8 cellular contexts compared by ENCODE assay signal in the genomic region with DNA sequence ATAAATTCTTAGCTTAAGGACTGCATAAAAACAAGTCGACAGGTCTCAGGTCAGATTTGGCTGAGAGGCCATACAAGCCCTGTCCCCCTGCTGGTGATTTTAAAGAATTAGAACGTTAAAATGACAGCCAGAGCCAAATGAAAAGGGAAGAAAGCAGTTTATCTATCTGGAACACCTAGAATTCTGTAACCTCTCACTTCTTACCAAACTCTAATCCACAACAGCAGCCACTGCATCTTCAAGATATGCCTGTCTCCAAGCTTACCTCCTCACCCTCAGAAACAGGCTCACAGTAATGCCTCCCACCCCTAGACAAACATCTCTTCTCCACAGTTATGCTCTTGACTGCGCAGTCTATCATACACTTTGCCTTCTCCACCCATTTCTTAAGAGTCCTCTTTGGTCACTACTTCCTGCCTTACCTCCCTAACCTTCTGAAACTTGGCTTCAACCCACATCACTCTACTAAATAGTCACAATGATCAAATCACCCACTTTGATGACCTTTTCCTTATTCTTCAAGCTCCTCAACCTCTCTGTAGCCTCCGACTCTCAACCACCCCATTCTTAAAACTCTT. TPM values are rescaled to one million over a fixed set of nuclear protein-coding genes. Genes with fewer than 3 reads are reported as not detected.
DNase-seq lines count a peak whose midpoint lies in the region; ATAC-seq and TF ChIP-seq lines count a peak whose summit lies in the region.

No MANE protein-coding gene starts in this region.

- no peak for TF ChIP-seq POLR2A in suprapubic skin (IDR thresholded peaks at IDR 0.05)

- H3K4me1 Mint-ChIP-seq in CD8-positive, alpha-beta memory T cell = peaks cover 48 to 76% (median 66%) of the 10 kb centered on the region in 3 donors

- CTCF ChIA-PET in CD8-positive, alpha-beta memory T cell (lab: Charles Lee) = interaction anchor here (0.7 to 2.3 kb wide), 5 partner anchors 9 to 34 kb away, joined by 3 to 12 read pairs (median 4); partner anchors contain the start of gene ANKFY1

- H3K36me3 Mint-ChIP-seq in CD8-positive, alpha-beta memory T cell = peaks cover 0 to 25% (median 1%) of the 10 kb centered on the region in 3 donors

- no peak overlapping the region for H3K4me3 ChIP-seq in CD8-positive, alpha-beta memory T cell (ENCODE audit: low read length)
- H3K4me3 ChIP-seq in HFF-Myc (replicated peaks; ENCODE audit: low read depth, low read length) (no peak overlapping the region), suprapubic skin (no peak overlapping the region)

- TF ChIP-seq EP300 in suprapubic skin (IDR thresholded peaks at IDR 0.05) = no peak

- DNase-seq in CD8-positive, alpha-beta memory T cell = peak in 1 of 5 donors; percentile 4
- DNase-seq in HFF-Myc (ENCODE audit: extremely low read depth, low read depth) (no peak), SKM-1 treated with dmso at 0.1 percent for 144 hours (lab: John Stamatoyannopoulos, UW; ENCODE audit: unreplicated experiment) (peak; percentile 3), fibroblast of gingiva (ENCODE audit: low read depth) (peak; percentile 43), suprapubic skin (ENCODE audit: low spot score in 2 of 2) (no peak), COLO668 (lab: John Stamatoyannopoulos, UW; ENCODE audit: unreplicated experiment) (no peak), GDM1 (lab: John Stamatoyannopoulos, UW) (no peak)

- no peak overlapping the region for H3K4me3 Mint-ChIP-seq in CD8-positive, alpha-beta memory T cell

- POLR2A ChIA-PET in CD8-positive, alpha-beta memory T cell (lab: Charles Lee) = no interaction called here

- H3K36me3 ChIP-seq in CD8-positive, alpha-beta memory T cell (ENCODE audit: insufficient read depth, low read length) = peaks cover 5% of the 10 kb centered on the region
- no peaks in the 10 kb centered on the region for H3K36me3 ChIP-seq in suprapubic skin

- TF ChIP-seq CTCF in HFF-Myc (IDR thresholded peaks at IDR 0.05; ENCODE audit: low read depth, low read length, missing control alignments) (peak; percentile 59), suprapubic skin (IDR thresholded peaks at IDR 0.05) (peak; percentile 8 to 38)

- H3K4me1 ChIP-seq in CD8-positive, alpha-beta memory T cell (ENCODE audit: insufficient read depth, low read length) = peaks cover 5% of the 10 kb centered on the region
- peaks cover 26% of the 10 kb centered on the region for H3K4me1 ChIP-seq in suprapubic skin

- H3K9me3 Mint-ChIP-seq in CD8-positive, alpha-beta memory T cell = no peaks in the 10 kb centered on the region

- H3K27me3 ChIP-seq in CD8-positive, alpha-beta memory T cell (ENCODE audit: insufficient read depth, low read length, poor library complexity, severe bottlenecking) = no peaks in the 10 kb centered on the region
- H3K27me3 ChIP-seq in suprapubic skin = no peaks in the 10 kb centered on the region

- no peak for ATAC-seq in GM19455 (IDR thresholded peaks at IDR 0.05; ENCODE audit: unreplicated experiment)

- H3K27ac ChIP-seq in CD8-positive, alpha-beta memory T cell (ENCODE audit: low read depth, low read length) = no peak overlapping the region
- H3K27ac ChIP-seq in suprapubic skin = no peak overlapping the region

- peak overlapping the region in 6 of 8 donors; percentile 4 to 59 (median 32) for H3K27ac Mint-ChIP-seq in CD8-positive, alpha-beta memory T cell

- no peaks in the 10 kb centered on the region for H3K27me3 Mint-ChIP-seq in CD8-positive, alpha-beta memory T cell

- H3K9me3 ChIP-seq in CD8-positive, alpha-beta memory T cell (ENCODE audit: low read length) = no peaks in the 10 kb centered on the region
- H3K9me3 ChIP-seq in suprapubic skin = no peaks in the 10 kb centered on the region

- WGBS in suprapubic skin = 50% methylated on average over 4 of the region's 4 CpGs

RNA-seq across cellular contexts. Expression of gene ANKFY1, which starts 14.2 kb away (rescaled TPM):
- total RNA-seq in CD8-positive, alpha-beta memory T cell = 10 to 100 TPM; 35.2 to 39.6 TPM
- polyA plus RNA-seq in CD8-positive, alpha-beta memory T cell = 13.3 TPM
- 10 to 100 TPM; 25.6 to 70.6 (median 44.9) TPM for total RNA-seq in suprapubic skin

Comparison
In these comparisons a context has a peak if more than half of its experiments do, and no peak if none do; other contexts are left out.
1. DNase-seq: peak in SKM-1 treated with dmso at 0.1 percent for 144 hours (single experiment) and fibroblast of gingiva (single experiment); none in HFF-Myc (single experiment), suprapubic skin (0 of 2), COLO668 (single experiment) and GDM1 (single experiment).